ENCODE assay signal across 14 cellular contexts in genomic region chr9:38337095-38337494, GRCh38. TPM values are rescaled to one million over a fixed set of nuclear protein-coding genes. Genes with fewer than 3 reads are reported as not detected.
A peak's percentile ranks its signal among the peaks of the same experiment; 100 is the strongest.
DNase-seq lines count a peak whose midpoint lies in the region; ATAC-seq and TF ChIP-seq lines count a peak whose summit lies in the region.
"Had no signal": no experiment of that assay in that cellular context is flagged by ENCODE, and none has a peak within 500 bp of the region (broad histone marks: within the 10 kb centered on the region; RNA-seq: fewer than 3 reads in every experiment).

No MANE protein-coding gene starts in this region.

- H3K36me3 ChIP-seq in tibial nerve, result no peaks in the 10 kb centered on the region

- H3K27me3 Mint-ChIP-seq in brain, result peaks cover 8% of the 10 kb centered on the region
- no peaks in the 10 kb centered on the region for H3K27me3 Mint-ChIP-seq in neural crest cell (ENCODE audit: low read depth)
- H3K27me3 Mint-ChIP-seq in stimulated activated naive B cell treated with anti-CD40 and anti-IgM and Interleukin-4, amounts not matched to agents 10 μg/mL and 1 μg/mL and 100 μg/mL, for 72 hours, result peaks cover 0 to 15% of the 10 kb centered on the region in 2 donors
- no peaks in the 10 kb centered on the region for H3K27me3 Mint-ChIP-seq in activated T-helper 2 cell treated with anti-CD3 and anti-CD28 coated beads, Interferon-gamma antibody, Interleukin-2, Interleukin-4, amounts not matched to agents 10 μg/mL and 5 μg/mL and 100 μg/mL, durations not matched to agents 14 hours and 24 hours and 36 hours (ENCODE audit: low read depth)

- H3K4me1 Mint-ChIP-seq in brain (peaks cover 43% of the 10 kb centered on the region), neural crest cell (peaks cover 25% of the 10 kb centered on the region)
- no peaks in the 10 kb centered on the region for H3K4me1 Mint-ChIP-seq in stimulated activated naive B cell treated with anti-CD40 and anti-IgM and Interleukin-4, amounts not matched to agents 10 μg/mL and 1 μg/mL and 100 μg/mL, for 72 hours
- H3K4me1 Mint-ChIP-seq in activated T-helper 2 cell treated with anti-CD3 and anti-CD28 coated beads, Interferon-gamma antibody, Interleukin-2, Interleukin-4, amounts not matched to agents 10 μg/mL and 5 μg/mL and 100 μg/mL, durations not matched to agents 14 hours and 24 hours and 36 hours (ENCODE audit: low read depth), result no peaks in the 10 kb centered on the region

- H3K9me3 ChIP-seq in tibial nerve, result no peaks in the 10 kb centered on the region

- no peak overlapping the region for H3K4me3 Mint-ChIP-seq in brain
- no peak overlapping the region for H3K4me3 Mint-ChIP-seq in neural crest cell
- H3K4me3 Mint-ChIP-seq in stimulated activated naive B cell treated with anti-CD40 and anti-IgM and Interleukin-4, amounts not matched to agents 10 μg/mL and 1 μg/mL and 100 μg/mL, for 72 hours, result no peak overlapping the region
- H3K4me3 Mint-ChIP-seq in activated T-helper 2 cell treated with anti-CD3 and anti-CD28 coated beads, Interferon-gamma antibody, Interleukin-2, Interleukin-4, amounts not matched to agents 10 μg/mL and 5 μg/mL and 100 μg/mL, durations not matched to agents 14 hours and 24 hours and 36 hours (ENCODE audit: low read depth), result no peak overlapping the region
- H3K4me3 Mint-ChIP-seq: CD4-positive, alpha-beta T cell; H9 had no signal

- TF ChIP-seq POLR2A in tibial nerve (IDR thresholded peaks at IDR 0.05), result no peak

- H3K27me3 ChIP-seq in tibial nerve, result no peaks in the 10 kb centered on the region

- H3K27ac Mint-ChIP-seq in brain, result peak overlapping the region; percentile 47 to 97 (median 65)
- peak overlapping the region; percentile 55 for H3K27ac Mint-ChIP-seq in neural crest cell (ENCODE audit: unreplicated experiment)
- peak overlapping the region; percentile 15 for H3K27ac Mint-ChIP-seq in stimulated activated naive B cell treated with anti-CD40 and anti-IgM and Interleukin-4, amounts not matched to agents 10 μg/mL and 1 μg/mL and 100 μg/mL, for 72 hours
- H3K27ac Mint-ChIP-seq in activated T-helper 2 cell treated with anti-CD3 and anti-CD28 coated beads, Interferon-gamma antibody, Interleukin-2, Interleukin-4, amounts not matched to agents 10 μg/mL and 5 μg/mL and 100 μg/mL, durations not matched to agents 14 hours and 24 hours and 36 hours, result no peak overlapping the region
- H3K27ac Mint-ChIP-seq: CD4-positive, alpha-beta T cell had no signal

- H3K4me3 ChIP-seq in fibroblast of the aortic adventitia (ENCODE audit: low read depth, low read length), result no peak overlapping the region
- H3K4me3 ChIP-seq in tibial nerve, result no peak overlapping the region

- no peak for TF ChIP-seq EP300 in tibial nerve (IDR thresholded peaks at IDR 0.05)

- intact Hi-C loops in activated T-helper 2 cell treated with anti-CD3 and anti-CD28 coated beads, Interferon-gamma antibody, Interleukin-2, Interleukin-4, amounts not matched to agents 10 μg/mL and 5 μg/mL and 100 μg/mL, durations not matched to agents 14 hours and 24 hours and 36 hours (cut with micrococcal nuclease), result no loop called here

- peak; percentile 51 for DNase-seq in fibroblast of the aortic adventitia (ENCODE audit: low read depth)
- no peak for DNase-seq in neural crest cell (ENCODE audit: low read depth, low spot score)
- DNase-seq in stimulated activated naive B cell treated with anti-CD40 and anti-IgM and Interleukin-4, amounts not matched to agents 10 μg/mL and 1 μg/mL and 100 μg/mL, for 72 hours, result no peak
- no peak for DNase-seq in COR-L47 (lab: John Stamatoyannopoulos, UW)
- no peak for DNase-seq in activated T-helper 2 cell treated with anti-CD3 and anti-CD28 coated beads, Interferon-gamma antibody, Interleukin-2, Interleukin-4, amounts not matched to agents 10 μg/mL and 5 μg/mL and 100 μg/mL, durations not matched to agents 14 hours and 24 hours and 36 hours (ENCODE audit: low spot score)
- no peak for DNase-seq in tibial nerve (ENCODE audit: low spot score in 2 of 2)
- no peak for DNase-seq in nucleus accumbens (lab: John Stamatoyannopoulos, UW)
- DNase-seq: ACHN; C1 segment of cervical spinal cord; CD4-positive, alpha-beta T cell; DMS79; GOT3; H9 had no signal

- H3K36me3 Mint-ChIP-seq in brain (no peaks in the 10 kb centered on the region), neural crest cell (ENCODE audit: low read depth) (no peaks in the 10 kb centered on the region)
- no peaks in the 10 kb centered on the region for H3K36me3 Mint-ChIP-seq in stimulated activated naive B cell treated with anti-CD40 and anti-IgM and Interleukin-4, amounts not matched to agents 10 μg/mL and 1 μg/mL and 100 μg/mL, for 72 hours
- no peaks in the 10 kb centered on the region for H3K36me3 Mint-ChIP-seq in activated T-helper 2 cell treated with anti-CD3 and anti-CD28 coated beads, Interferon-gamma antibody, Interleukin-2, Interleukin-4, amounts not matched to agents 10 μg/mL and 5 μg/mL and 100 μg/mL, durations not matched to agents 14 hours and 24 hours and 36 hours (ENCODE audit: low read depth)

- H3K9me3 Mint-ChIP-seq in brain (peaks cover 0 to 20% (median 4%) of the 10 kb centered on the region in 5 experiments), neural crest cell (peaks cover 3% of the 10 kb centered on the region)
- H3K9me3 Mint-ChIP-seq in stimulated activated naive B cell treated with anti-CD40 and anti-IgM and Interleukin-4, amounts not matched to agents 10 μg/mL and 1 μg/mL and 100 μg/mL, for 72 hours, result peaks cover under 1 to 9% of the 10 kb centered on the region in 2 donors
- H3K9me3 Mint-ChIP-seq in activated T-helper 2 cell treated with anti-CD3 and anti-CD28 coated beads, Interferon-gamma antibody, Interleukin-2, Interleukin-4, amounts not matched to agents 10 μg/mL and 5 μg/mL and 100 μg/mL, durations not matched to agents 14 hours and 24 hours and 36 hours, result no peaks in the 10 kb centered on the region
- H3K9me3 Mint-ChIP-seq: CD4-positive, alpha-beta T cell; H9 had no signal

- peaks cover 0 to 12% (median 0%) of the 10 kb centered on the region in 4 donors for H3K4me1 ChIP-seq in tibial nerve

- H3K27ac ChIP-seq in tibial nerve, result no peak overlapping the region

- TF ChIP-seq CTCF in brain (conservative IDR thresholded peaks at IDR 0.05) (no peak), fibroblast of the aortic adventitia (IDR thresholded peaks at IDR 0.05; ENCODE audit: insufficient read depth, low read length) (no peak), neural crest cell (conservative IDR thresholded peaks at IDR 0.05) (no peak), tibial nerve (IDR thresholded peaks at IDR 0.05) (no peak)

- WGBS in tibial nerve, 2 donors, result 52 to 53% methylated on average over 6 of the region's 6 CpGs

- ATAC-seq in stimulated activated naive B cell treated with anti-CD40 and anti-IgM and Interleukin-4, amounts not matched to agents 10 μg/mL and 1 μg/mL and 100 μg/mL, for 72 hours (replicated peaks), result no peak

RNA-seq across cellular contexts. Expression of gene ALDH1B1, which starts 55.4 kb away (rescaled TPM):
- polyA plus RNA-seq in brain (ENCODE audit: insufficient read depth, low read depth, low replicate concordance), result 19.7 TPM
- total RNA-seq in fibroblast of the aortic adventitia (ENCODE audit: low replicate concordance) (10.4 and 14.3 TPM in 2 replicates), neural crest cell (32.9 and 37.3 TPM in 2 replicates), tibial nerve (10 to 100 TPM in 2 of 4 donors, 1 to 10 TPM in 2; 7.9 to 15.3 (median 11.0) TPM)
- total RNA-seq in activated T-helper 2 cell treated with anti-CD3 and anti-CD28 coated beads, Interferon-gamma antibody, Interleukin-2, Interleukin-4, amounts not matched to agents 10 μg/mL and 5 μg/mL and 100 μg/mL, durations not matched to agents 14 hours and 24 hours and 36 hours, result 37.7 and 39.3 TPM in 2 replicates
